9 cellular contexts compared by ENCODE assay signal in the genomic region with DNA sequence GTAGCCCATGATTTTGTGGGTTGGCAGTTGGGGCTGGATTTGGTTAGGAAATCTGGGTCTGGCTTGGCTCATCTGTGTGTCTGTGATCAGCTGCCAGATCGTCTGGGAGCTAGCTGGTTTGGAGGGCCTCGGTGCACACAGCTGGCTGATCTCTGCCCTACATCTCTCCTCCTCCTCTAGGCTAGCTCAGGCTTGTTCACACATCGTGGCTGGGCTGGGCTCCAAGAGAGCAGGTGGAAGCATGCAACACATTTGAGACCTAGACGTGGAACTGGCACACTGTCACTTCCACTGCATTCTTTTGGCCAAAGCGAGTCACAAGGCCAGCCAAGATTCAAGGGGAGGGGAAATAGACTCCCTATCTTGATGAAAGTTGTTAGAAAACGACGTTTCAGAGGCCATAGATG. TPM values are rescaled to one million over a fixed set of nuclear protein-coding genes. Genes with fewer than 3 reads are reported as not detected.
DNase-seq lines count a peak whose midpoint lies in the region; ATAC-seq, FAIRE-seq and TF ChIP-seq lines count a peak whose summit lies in the region.
"Had no signal": no experiment of that assay in that cellular context is flagged by ENCODE, and none has a peak within 500 bp of the region (broad histone marks: within the 10 kb centered on the region; RNA-seq: fewer than 3 reads in every experiment).

No MANE protein-coding gene starts in this region.

- DNase-seq in DMS79 treated with DMSO at 0.1 percent for 48 hours (lab: John Stamatoyannopoulos, UW) (peak; percentile 94), NCI-H345 (lab: John Stamatoyannopoulos, UW) (peak; percentile 95), endothelial cell of umbilical vein (ENCODE audit: low read depth, low spot score) (peak; percentile 71), myocyte (ENCODE audit: low read depth) (peak; percentile 100), NOMO-1 (lab: John Stamatoyannopoulos, UW; ENCODE audit: unreplicated experiment in 2 of 2) (no peak)
- no peak for DNase-seq in stimulated activated CD4-positive, alpha-beta T cell treated with anti-CD3 and anti-CD28 coated beads, Interleukin-2, amount 100 ng/mL, for 48 hours
- DNase-seq in activated T-helper 2 cell treated with anti-CD3 and anti-CD28 coated beads, Interferon-gamma antibody, Interleukin-2, Interleukin-4, amounts not matched to agents 10 μg/mL and 5 μg/mL and 100 μg/mL, durations not matched to agents 14 hours and 24 hours and 36 hours (ENCODE audit: low spot score), result no peak

- no peak for TF ChIP-seq CTCF in endothelial cell of umbilical vein (IDR thresholded peaks at IDR 0.05; ENCODE audit: extremely low read depth in 1 of 2, insufficient read depth in 1 of 2, low read depth in 1 of 2, low read length in 2 of 2)

- no peak overlapping the region for H3K4me2 ChIP-seq in endothelial cell of umbilical vein (ENCODE audit: insufficient read depth, low read length)

- no peaks in the 10 kb centered on the region for H4K20me1 ChIP-seq in endothelial cell of umbilical vein (replicated peaks; ENCODE audit: control insufficient read depth, extremely low read depth, insufficient read depth, low read length)

- CTCF ChIA-PET in endothelial cell of umbilical vein (lab: Charles Lee), result interaction anchor here (0.9 to 3.9 kb wide), 7 partner anchors 10 to 253 kb away, joined by 3 to 31 read pairs (median 4); no protein-coding TSS in a partner anchor

- H3K36me3 ChIP-seq in endothelial cell of umbilical vein (ENCODE audit: control insufficient read depth in 2 of 2, extremely low read depth in 1 of 2, insufficient read depth in 2 of 2, low read length in 2 of 2), result peaks cover 10 to 22% of the 10 kb centered on the region in 2 experiments

- no peaks in the 10 kb centered on the region for H3K4me1 ChIP-seq in endothelial cell of umbilical vein (ENCODE audit: control insufficient read depth, extremely low read depth, insufficient read depth, low read length)

- H3K4me3 ChIP-seq in endothelial cell of umbilical vein (replicated peaks in 1 of 3; ENCODE audit: insufficient read depth in 1 of 3, low read depth in 1 of 3, low read length in 3 of 3), result no peak overlapping the region

- no peaks in the 10 kb centered on the region for H3K9me3 ChIP-seq in endothelial cell of umbilical vein (replicated peaks; ENCODE audit: control insufficient read depth, insufficient read depth, low read length)

- H3K27ac ChIP-seq in endothelial cell of umbilical vein (ENCODE audit: insufficient read depth, low read depth, low read length), result peak overlapping the region; percentile 6

- POLR2A ChIA-PET in endothelial cell of umbilical vein (lab: Charles Lee), result no interaction called here

- H3K4me1 Mint-ChIP-seq in activated T-helper 2 cell treated with anti-CD3 and anti-CD28 coated beads, Interferon-gamma antibody, Interleukin-2, Interleukin-4, amounts not matched to agents 10 μg/mL and 5 μg/mL and 100 μg/mL, durations not matched to agents 14 hours and 24 hours and 36 hours (ENCODE audit: low read depth), result peaks cover 5% of the 10 kb centered on the region
- H3K4me1 Mint-ChIP-seq: activated naive CD4-positive, alpha-beta T cell treated with anti-CD3 and anti-CD28 coated beads, Interleukin-2, amount 50 U/mL, for 24 hours had no signal

- no peak overlapping the region for H3K27ac Mint-ChIP-seq in activated T-helper 2 cell treated with anti-CD3 and anti-CD28 coated beads, Interferon-gamma antibody, Interleukin-2, Interleukin-4, amounts not matched to agents 10 μg/mL and 5 μg/mL and 100 μg/mL, durations not matched to agents 14 hours and 24 hours and 36 hours
- H3K27ac Mint-ChIP-seq: activated naive CD4-positive, alpha-beta T cell treated with anti-CD3 and anti-CD28 coated beads, Interleukin-2, amount 50 U/mL, for 24 hours had no signal

- H3K79me2 ChIP-seq in endothelial cell of umbilical vein (ENCODE audit: control insufficient read depth, insufficient read depth, low read length), result no peaks in the 10 kb centered on the region

- H3K27me3 ChIP-seq in endothelial cell of umbilical vein (ENCODE audit: control insufficient read depth in 2 of 2, insufficient read depth in 2 of 2, low read length in 2 of 2), result no peaks in the 10 kb centered on the region

- no peaks in the 10 kb centered on the region for H3K9me1 ChIP-seq in endothelial cell of umbilical vein (replicated peaks; ENCODE audit: control insufficient read depth, extremely low read depth, insufficient read depth, low read length)

- peak; percentile 73 for FAIRE-seq in endothelial cell of umbilical vein (lab: Jason Lieb, UNC)

- dilution Hi-C loops in endothelial cell of umbilical vein (cut with MboI; ENCODE audit: extremely low pct_ligation_motif_present, low sequenced_read_pairs), result no loop called here

- H2AFZ ChIP-seq in endothelial cell of umbilical vein (ENCODE audit: low read depth, low read length), result no peak overlapping the region

- peaks cover 59% of the 10 kb centered on the region for H3K36me3 Mint-ChIP-seq in activated T-helper 2 cell treated with anti-CD3 and anti-CD28 coated beads, Interferon-gamma antibody, Interleukin-2, Interleukin-4, amounts not matched to agents 10 μg/mL and 5 μg/mL and 100 μg/mL, durations not matched to agents 14 hours and 24 hours and 36 hours (ENCODE audit: low read depth)

- no peaks in the 10 kb centered on the region for H3K9me3 Mint-ChIP-seq in activated T-helper 2 cell treated with anti-CD3 and anti-CD28 coated beads, Interferon-gamma antibody, Interleukin-2, Interleukin-4, amounts not matched to agents 10 μg/mL and 5 μg/mL and 100 μg/mL, durations not matched to agents 14 hours and 24 hours and 36 hours
- H3K9me3 Mint-ChIP-seq: activated naive CD4-positive, alpha-beta T cell treated with anti-CD3 and anti-CD28 coated beads, Interleukin-2, amount 50 U/mL, for 24 hours had no signal

- ATAC-seq in HG03039 (IDR thresholded peaks at IDR 0.05; ENCODE audit: unreplicated experiment), result no peak

- no peak for TF ChIP-seq POLR2A in endothelial cell of umbilical vein (IDR thresholded peaks at IDR 0.05; ENCODE audit: low read depth, low read length)

- intact Hi-C loops in endothelial cell of umbilical vein (cut with micrococcal nuclease), result no loop called here
- intact Hi-C loops in activated T-helper 2 cell treated with anti-CD3 and anti-CD28 coated beads, Interferon-gamma antibody, Interleukin-2, Interleukin-4, amounts not matched to agents 10 μg/mL and 5 μg/mL and 100 μg/mL, durations not matched to agents 14 hours and 24 hours and 36 hours (cut with micrococcal nuclease), result no loop called here

- BruUV-seq in endothelial cell of umbilical vein (replicated peaks; lab: Mats Ljungman, UMichigan), result no TSS peak

- H3K4me3 Mint-ChIP-seq in activated T-helper 2 cell treated with anti-CD3 and anti-CD28 coated beads, Interferon-gamma antibody, Interleukin-2, Interleukin-4, amounts not matched to agents 10 μg/mL and 5 μg/mL and 100 μg/mL, durations not matched to agents 14 hours and 24 hours and 36 hours (ENCODE audit: low read depth), result no peak overlapping the region
- H3K4me3 Mint-ChIP-seq: activated naive CD4-positive, alpha-beta T cell treated with anti-CD3 and anti-CD28 coated beads, Interleukin-2, amount 50 U/mL, for 24 hours had no signal

- no peak overlapping the region for H3K9ac ChIP-seq in endothelial cell of umbilical vein (replicated peaks; ENCODE audit: extremely low read depth, insufficient read depth, low read length)

- no peaks in the 10 kb centered on the region for H3K27me3 Mint-ChIP-seq in activated T-helper 2 cell treated with anti-CD3 and anti-CD28 coated beads, Interferon-gamma antibody, Interleukin-2, Interleukin-4, amounts not matched to agents 10 μg/mL and 5 μg/mL and 100 μg/mL, durations not matched to agents 14 hours and 24 hours and 36 hours (ENCODE audit: low read depth)
- H3K27me3 Mint-ChIP-seq: activated naive CD4-positive, alpha-beta T cell treated with anti-CD3 and anti-CD28 coated beads, Interleukin-2, amount 50 U/mL, for 24 hours had no signal

TF ChIP-seq in endothelial cell of umbilical vein, 7 proteins besides CTCF, POLR2A, EP300 and RAD21 (continues in another document):
- TF ChIP-seq EZH2 (IDR thresholded peaks at IDR 0.05; ENCODE audit: borderline replicate concordance, low read depth, low read length, severe bottlenecking) (no peak), GATA2 (IDR thresholded peaks at IDR 0.05; ENCODE audit: insufficient read depth, insufficient read length, low read depth, low read length) (no peak), JUN (IDR thresholded peaks at IDR 0.05; ENCODE audit: borderline replicate concordance, insufficient read depth, insufficient read length, low read depth) (no peak), MYC (IDR thresholded peaks at IDR 0.05; ENCODE audit: low read depth, low read length) (no peak)

RNA-seq across cellular contexts. Expression of a gene that starts 15.9 kb away (rescaled TPM):
- total RNA-seq in endothelial cell of umbilical vein, result 26.4 and 28.4 TPM in 2 replicates
- 6.1 and 9.8 TPM in 2 replicates for polyA plus RNA-seq in endothelial cell of umbilical vein
- polyA plus RNA-seq in endothelial cell of umbilical vein (2011; cell fraction: cytosol; rRNA removed), result 11.6 and 12.0 TPM in 2 replicates
- polyA plus RNA-seq in endothelial cell of umbilical vein (2011; cell fraction: nucleus; rRNA removed), result 25.3 and 32.6 TPM in 2 replicates
- polyA plus RNA-seq in endothelial cell of umbilical vein (2012), result 22.1 and 28.1 TPM in 2 replicates
- polyA minus RNA-seq in endothelial cell of umbilical vein, result 10.3 and 10.9 TPM in 2 replicates
- 5.0 TPM for polyA minus RNA-seq in endothelial cell of umbilical vein (2011; cell fraction: cytosol; rRNA and poly(A)+ RNA removed)
- 18.4 and 23.2 TPM in 2 replicates for polyA minus RNA-seq in endothelial cell of umbilical vein (2011; cell fraction: nucleus; rRNA and poly(A)+ RNA removed)
- total RNA-seq in myocyte, result 22.5 and 24.2 TPM in 2 replicates
- 15.6 TPM for polyA plus RNA-seq in myocyte (2012)
- 33.3 and 36.1 TPM in 2 replicates for total RNA-seq in activated T-helper 2 cell treated with anti-CD3 and anti-CD28 coated beads, Interferon-gamma antibody, Interleukin-2, Interleukin-4, amounts not matched to agents 10 μg/mL and 5 μg/mL and 100 μg/mL, durations not matched to agents 14 hours and 24 hours and 36 hours

RNA-seq across cellular contexts. Expression of a gene that starts 16.0 kb away (rescaled TPM):
- total RNA-seq in endothelial cell of umbilical vein (15.2 and 15.5 TPM in 2 replicates), myocyte (19.8 and 21.4 TPM in 2 replicates)
- 0.24 and 0.72 TPM in 2 replicates for polyA plus RNA-seq in endothelial cell of umbilical vein
- 2.2 and 2.3 TPM in 2 replicates for polyA plus RNA-seq in endothelial cell of umbilical vein (2011; cell fraction: cytosol; rRNA removed)
- polyA plus RNA-seq in endothelial cell of umbilical vein (2011; cell fraction: nucleus; rRNA removed), result 2.7 and 4.8 TPM in 2 replicates
- polyA plus RNA-seq in endothelial cell of umbilical vein (2012), result 18.8 and 21.9 TPM in 2 replicates
- polyA minus RNA-seq in endothelial cell of umbilical vein, result 0.63 and 0.74 TPM in 2 replicates
- 3.8 TPM for polyA minus RNA-seq in endothelial cell of umbilical vein (2011; cell fraction: cytosol; rRNA and poly(A)+ RNA removed)
- polyA minus RNA-seq in endothelial cell of umbilical vein (2011; cell fraction: nucleus; rRNA and poly(A)+ RNA removed), result 4.6 and 4.9 TPM in 2 replicates
- polyA plus RNA-seq in myocyte (2012), result 8.1 TPM
- 26.9 and 27.2 TPM in 2 replicates for total RNA-seq in activated T-helper 2 cell treated with anti-CD3 and anti-CD28 coated beads, Interferon-gamma antibody, Interleukin-2, Interleukin-4, amounts not matched to agents 10 μg/mL and 5 μg/mL and 100 μg/mL, durations not matched to agents 14 hours and 24 hours and 36 hours

Comparison
In these comparisons a context has a peak if more than half of its experiments do, and no peak if none do; other contexts are left out.
1. DNase-seq: peak in DMS79 treated with DMSO at 0.1 percent for 48 hours (single experiment), NCI-H345 (single experiment), endothelial cell of umbilical vein (single experiment) and myocyte (single experiment); none in stimulated activated CD4-positive, alpha-beta T cell treated with anti-CD3 and anti-CD28 coated beads, Interleukin-2, amount 100 ng/mL, for 48 hours (0 of 2), NOMO-1 (0 of 2) and activated T-helper 2 cell treated with anti-CD3 and anti-CD28 coated beads, Interferon-gamma antibody, Interleukin-2, Interleukin-4, amounts not matched to agents 10 μg/mL and 5 μg/mL and 100 μg/mL, durations not matched to agents 14 hours and 24 hours and 36 hours (single experiment).